ENCODE assay signal across 1 cellular context in genomic region chr2:88811238-88811637, GRCh38.
TF ChIP-seq lines count a peak whose summit lies in the region.

No MANE protein-coding gene starts in this region.

TF ChIP-seq in HepG2, 621 proteins besides CTCF, POLR2A, EP300 and RAD21 (continued from another document):
- TF ChIP-seq MYPOP (CRISPR knock-in tag; IDR thresholded peaks at IDR 0.05) (no peak), PHF5A (CRISPR knock-in tag; IDR thresholded peaks at IDR 0.05; ENCODE audit: low read depth, unreplicated experiment) (no peak), KDM4B (CRISPR knock-in tag; IDR thresholded peaks at IDR 0.05) (no peak), ISX (CRISPR knock-in tag; conservative IDR thresholded peaks at IDR 0.05) (no peak)
- TF ChIP-seq, protein P1, sequence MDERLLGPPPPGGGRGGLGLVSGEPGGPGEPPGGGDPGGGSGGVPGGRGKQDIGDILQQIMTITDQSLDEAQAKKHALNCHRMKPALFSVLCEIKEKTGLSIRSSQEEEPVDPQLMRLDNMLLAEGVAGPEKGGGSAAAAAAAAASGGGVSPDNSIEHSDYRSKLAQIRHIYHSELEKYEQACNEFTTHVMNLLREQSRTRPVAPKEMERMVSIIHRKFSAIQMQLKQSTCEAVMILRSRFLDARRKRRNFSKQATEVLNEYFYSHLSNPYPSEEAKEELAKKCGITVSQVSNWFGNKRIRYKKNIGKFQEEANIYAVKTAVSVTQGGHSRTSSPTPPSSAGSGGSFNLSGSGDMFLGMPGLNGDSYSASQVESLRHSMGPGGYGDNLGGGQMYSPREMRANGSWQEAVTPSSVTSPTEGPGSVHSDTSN (CRISPR knock-in tag; IDR thresholded peaks at IDR 0.05), result no peak
TF ChIP-seq in HepG2: peak in this region for 0.
